8 cellular contexts compared by ENCODE assay signal in genomic region chr17:47324224-47325020, GRCh38. TPM values are rescaled to one million over a fixed set of nuclear protein-coding genes. Genes with fewer than 3 reads are reported as not detected.
DNase-seq lines count a peak whose midpoint lies in the region; ATAC-seq lines count a peak whose summit lies in the region.

No MANE protein-coding gene starts in this region.

- intact Hi-C loops in activated CD4-positive, alpha-beta T cell treated with anti-CD3 and anti-CD28 coated beads, Interleukin-2, amount 10 ng/mL, durations not matched to agents 24 days and 14 days (cut with micrococcal nuclease): no loop called here

- no peaks in the 10 kb centered on the region for H3K9me3 Mint-ChIP-seq in activated CD4-positive, alpha-beta T cell treated with anti-CD3 and anti-CD28 coated beads, Interleukin-2, amount 10 ng/mL, durations not matched to agents 24 days and 14 days
- no peaks in the 10 kb centered on the region for H3K9me3 Mint-ChIP-seq in effector memory CD8-positive, alpha-beta T cell
- H3K9me3 Mint-ChIP-seq in stimulated activated naive CD8-positive, alpha-beta T cell treated with anti-CD3 and anti-CD28 coated beads, Interleukin-15, Interleukin-2, amounts not matched to agents 100 ng/mL and 50 ng/mL, for 24 hours: no peaks in the 10 kb centered on the region

- peak overlapping the region; percentile 93 for H3K27ac Mint-ChIP-seq in activated CD4-positive, alpha-beta T cell treated with anti-CD3 and anti-CD28 coated beads, Interleukin-2, amount 10 ng/mL, durations not matched to agents 24 days and 14 days
- H3K27ac Mint-ChIP-seq in effector memory CD8-positive, alpha-beta T cell: peak overlapping the region; percentile 71 to 97
- peak overlapping the region; percentile 92 for H3K27ac Mint-ChIP-seq in stimulated activated naive CD8-positive, alpha-beta T cell treated with anti-CD3 and anti-CD28 coated beads, Interleukin-15, Interleukin-2, amounts not matched to agents 100 ng/mL and 50 ng/mL, for 24 hours

- peaks cover 17% of the 10 kb centered on the region for H3K4me1 Mint-ChIP-seq in activated CD4-positive, alpha-beta T cell treated with anti-CD3 and anti-CD28 coated beads, Interleukin-2, amount 10 ng/mL, durations not matched to agents 24 days and 14 days
- H3K4me1 Mint-ChIP-seq in effector memory CD8-positive, alpha-beta T cell (ENCODE audit: low read depth in 2 of 2): peaks cover 13 to 23% of the 10 kb centered on the region in 2 donors
- H3K4me1 Mint-ChIP-seq in stimulated activated naive CD8-positive, alpha-beta T cell treated with anti-CD3 and anti-CD28 coated beads, Interleukin-15, Interleukin-2, amounts not matched to agents 100 ng/mL and 50 ng/mL, for 24 hours (ENCODE audit: low read depth): peaks cover 21% of the 10 kb centered on the region

- peak; percentile 42 for ATAC-seq in HG02884 (IDR thresholded peaks at IDR 0.05; ENCODE audit: unreplicated experiment)
- peak; percentile 48 for ATAC-seq in effector memory CD8-positive, alpha-beta T cell (replicated peaks)

- H3K4me1 ChIP-seq in mononuclear cell (ENCODE audit: insufficient read depth, low read length): peaks cover 19% of the 10 kb centered on the region

- DNase-seq in activated gamma-delta T cell treated with Interleukin-2 at 50 U/mL for 16 hours (peak; percentile 34), activated gamma-delta T cell (lab: John Stamatoyannopoulos, UW) (no peak), NCI-H2227 treated with DMSO at 0.1 percent for 48 hours (lab: John Stamatoyannopoulos, UW) (peak; percentile 81)
- DNase-seq in activated CD4-positive, alpha-beta T cell treated with anti-CD3 and anti-CD28 coated beads, Interleukin-2, amount 10 ng/mL, durations not matched to agents 24 days and 14 days: peak; percentile 87
- DNase-seq in effector memory CD8-positive, alpha-beta T cell: peak; percentile 27 to 39 (median 38)

- no peaks in the 10 kb centered on the region for H3K36me3 Mint-ChIP-seq in activated CD4-positive, alpha-beta T cell treated with anti-CD3 and anti-CD28 coated beads, Interleukin-2, amount 10 ng/mL, durations not matched to agents 24 days and 14 days (ENCODE audit: low read depth)
- peaks cover 4% of the 10 kb centered on the region for H3K36me3 Mint-ChIP-seq in effector memory CD8-positive, alpha-beta T cell (ENCODE audit: insufficient read depth)
- H3K36me3 Mint-ChIP-seq in stimulated activated naive CD8-positive, alpha-beta T cell treated with anti-CD3 and anti-CD28 coated beads, Interleukin-15, Interleukin-2, amounts not matched to agents 100 ng/mL and 50 ng/mL, for 24 hours (ENCODE audit: low read depth): no peaks in the 10 kb centered on the region

- H3K27me3 Mint-ChIP-seq in activated CD4-positive, alpha-beta T cell treated with anti-CD3 and anti-CD28 coated beads, Interleukin-2, amount 10 ng/mL, durations not matched to agents 24 days and 14 days: peaks cover 26% of the 10 kb centered on the region
- H3K27me3 Mint-ChIP-seq in effector memory CD8-positive, alpha-beta T cell: no peaks in the 10 kb centered on the region
- H3K27me3 Mint-ChIP-seq in stimulated activated naive CD8-positive, alpha-beta T cell treated with anti-CD3 and anti-CD28 coated beads, Interleukin-15, Interleukin-2, amounts not matched to agents 100 ng/mL and 50 ng/mL, for 24 hours: peaks cover 4% of the 10 kb centered on the region

- H3K9me3 ChIP-seq in mononuclear cell (ENCODE audit: low read depth, low read length): no peaks in the 10 kb centered on the region

- H3K27me3 ChIP-seq in mononuclear cell (ENCODE audit: insufficient read depth, low read length): peaks cover 4% of the 10 kb centered on the region

- H3K4me3 ChIP-seq in mononuclear cell (ENCODE audit: low read length): peak overlapping the region; percentile 85

- peak overlapping the region; percentile 99 for H3K4me3 Mint-ChIP-seq in activated CD4-positive, alpha-beta T cell treated with anti-CD3 and anti-CD28 coated beads, Interleukin-2, amount 10 ng/mL, durations not matched to agents 24 days and 14 days
- peak overlapping the region; percentile 92 to 99 for H3K4me3 Mint-ChIP-seq in effector memory CD8-positive, alpha-beta T cell
- peak overlapping the region; percentile 89 for H3K4me3 Mint-ChIP-seq in stimulated activated naive CD8-positive, alpha-beta T cell treated with anti-CD3 and anti-CD28 coated beads, Interleukin-15, Interleukin-2, amounts not matched to agents 100 ng/mL and 50 ng/mL, for 24 hours

RNA-seq across cellular contexts. Expression of gene EFCAB13, which starts 0.7 kb away (rescaled TPM):
- 1.1 and 1.9 TPM in 2 replicates for total RNA-seq in activated CD4-positive, alpha-beta T cell treated with anti-CD3 and anti-CD28 coated beads, Interleukin-2, amount 10 ng/mL, durations not matched to agents 24 days and 14 days
- total RNA-seq in mononuclear cell: 10.5 TPM
